Comparison of ENCODE assay signal across 24 cellular contexts in the genomic region with DNA sequence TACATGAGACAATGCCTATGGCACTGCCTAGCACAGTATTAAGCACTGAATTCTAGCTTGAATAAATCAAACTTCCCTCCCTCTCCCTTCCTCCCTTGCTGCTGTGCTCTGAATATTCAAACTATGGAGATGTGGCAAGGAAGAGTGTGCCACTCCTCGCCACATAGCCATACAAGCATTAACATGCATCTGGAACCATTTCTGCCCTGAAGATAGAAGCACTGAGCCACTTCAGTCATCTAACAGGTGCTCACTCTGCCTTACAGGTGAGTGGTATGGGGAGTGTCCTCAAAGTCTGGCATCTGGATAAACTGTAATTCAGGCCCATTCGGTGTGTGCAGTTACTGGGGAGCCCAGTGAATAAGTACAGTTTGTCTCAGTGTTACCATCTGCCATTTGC.
DNase-seq lines count a peak whose midpoint lies in the region; ATAC-seq, FAIRE-seq and TF ChIP-seq lines count a peak whose summit lies in the region.
"Had no signal": no experiment of that assay in that cellular context is flagged by ENCODE, and none has a peak within 500 bp of the region (broad histone marks: within the 10 kb centered on the region; RNA-seq: fewer than 3 reads in every experiment).

No MANE protein-coding gene starts in this region.

- H3K27ac Mint-ChIP-seq in astrocyte (ENCODE audit: unreplicated experiment): peak overlapping the region; percentile 8
- H3K27ac Mint-ChIP-seq in GM23338: no peak overlapping the region
- H3K27ac Mint-ChIP-seq: CD8-positive, alpha-beta T cell; T-helper 1 cell treated with Interleukin-12 subunit alpha and Interleukin-12 subunit beta and Interleukin-4 antibody, amounts not matched to agents 30 μg/mL and 1 μg/mL, for 36 hours had no signal

- H3K4me3 Mint-ChIP-seq in astrocyte (ENCODE audit: unreplicated experiment) (no peak overlapping the region), GM23338 (no peak overlapping the region)
- H3K4me3 Mint-ChIP-seq: CD8-positive, alpha-beta T cell; T-helper 1 cell treated with Interleukin-12 subunit alpha and Interleukin-12 subunit beta and Interleukin-4 antibody, amounts not matched to agents 30 μg/mL and 1 μg/mL, for 36 hours had no signal

- H3K36me3 ChIP-seq in astrocyte (ENCODE audit: insufficient read depth, low read length) (no peaks in the 10 kb centered on the region), mesenchymal stem cell (ENCODE audit: control insufficient read depth in 1 of 2, insufficient read depth in 2 of 2, low read depth in 1 of 2, low read length in 2 of 2) (peaks cover 0 to 6% of the 10 kb centered on the region in 2 experiments), Peyer's patch (no peaks in the 10 kb centered on the region), prostate gland (no peaks in the 10 kb centered on the region), GM23338 (ENCODE audit: insufficient read depth) (no peaks in the 10 kb centered on the region)

- no peak overlapping the region for H2BK15ac ChIP-seq in mesenchymal stem cell (ENCODE audit: low read depth, poor library complexity, severe bottlenecking)

- H4K8ac ChIP-seq in mesenchymal stem cell (ENCODE audit: low read length): no peak overlapping the region

- no peak overlapping the region for H3K18ac ChIP-seq in mesenchymal stem cell (ENCODE audit: low read depth in 1 of 2, low read length in 2 of 2)

- peak overlapping the region; percentile 4 to 59 for H2BK12ac ChIP-seq in mesenchymal stem cell (ENCODE audit: low read length in 2 of 2)

- H4K91ac ChIP-seq in mesenchymal stem cell (ENCODE audit: low read length): no peak overlapping the region

- H3K79me2 ChIP-seq in astrocyte (ENCODE audit: insufficient read depth, low read length): no peaks in the 10 kb centered on the region
- H3K79me2 ChIP-seq in GM23338 (replicated peaks; ENCODE audit: insufficient read depth): no peaks in the 10 kb centered on the region

- H3K4me3 ChIP-seq in astrocyte (ENCODE audit: insufficient read depth, low read depth, low read length) (no peak overlapping the region), mesenchymal stem cell (ENCODE audit: insufficient read depth in 1 of 2, low read depth in 1 of 2, low read length in 2 of 2) (no peak overlapping the region), Peyer's patch (no peak overlapping the region), prostate gland (no peak overlapping the region), GM23338 (no peak overlapping the region)
- H3K4me3 ChIP-seq: SK-N-MC had no signal

- no peaks in the 10 kb centered on the region for H3K9me2 ChIP-seq in GM23338 (ENCODE audit: insufficient read depth)

- no peak overlapping the region for H3K27ac ChIP-seq in astrocyte (ENCODE audit: low read depth, low read length)
- no peak overlapping the region for H3K27ac ChIP-seq in mesenchymal stem cell (ENCODE audit: low read length, poor library complexity, severe bottlenecking)
- no peak overlapping the region for H3K27ac ChIP-seq in Peyer's patch
- no peak overlapping the region for H3K27ac ChIP-seq in prostate gland
- H3K27ac ChIP-seq in GM23338 (ENCODE audit: low read depth): no peak overlapping the region
- H3K27ac ChIP-seq: C4-2B, RWPE1, SK-N-MC had no signal

- no peak overlapping the region for H3K4me2 ChIP-seq in astrocyte (ENCODE audit: low read length)
- H3K4me2 ChIP-seq in mesenchymal stem cell (ENCODE audit: low read length, poor library complexity, severe bottlenecking): no peak overlapping the region
- no peak overlapping the region for H3K4me2 ChIP-seq in GM23338

- H3K9me3 ChIP-seq in astrocyte (ENCODE audit: insufficient read depth, low read depth, low read length) (no peaks in the 10 kb centered on the region), mesenchymal stem cell (ENCODE audit: control insufficient read depth, low read length) (no peaks in the 10 kb centered on the region), Peyer's patch (no peaks in the 10 kb centered on the region), prostate gland (no peaks in the 10 kb centered on the region)
- H3K9me3 ChIP-seq: Caco-2 had no signal

- H3K14ac ChIP-seq in mesenchymal stem cell (ENCODE audit: low read length in 2 of 2): no peak overlapping the region

- H3K36me3 Mint-ChIP-seq in astrocyte (ENCODE audit: low read depth, unreplicated experiment) (no peaks in the 10 kb centered on the region), GM23338 (ENCODE audit: low read depth) (no peaks in the 10 kb centered on the region)
- H3K36me3 Mint-ChIP-seq: CD8-positive, alpha-beta T cell had no signal

- no peak overlapping the region for H2AFZ ChIP-seq in astrocyte (ENCODE audit: low read depth, low read length)
- H2AFZ ChIP-seq in mesenchymal stem cell (ENCODE audit: low read depth, low read length): no peak overlapping the region
- no peak overlapping the region; the same call in 1 of the 2 replicates for H2AFZ ChIP-seq in GM23338

- intact Hi-C loops in prostate gland (cut with DNase I): no loop called here

- no peaks in the 10 kb centered on the region for H3K9me3 Mint-ChIP-seq in astrocyte (ENCODE audit: unreplicated experiment)
- no peaks in the 10 kb centered on the region for H3K9me3 Mint-ChIP-seq in GM23338
- H3K9me3 Mint-ChIP-seq: CD8-positive, alpha-beta T cell; T-helper 1 cell treated with Interleukin-12 subunit alpha and Interleukin-12 subunit beta and Interleukin-4 antibody, amounts not matched to agents 30 μg/mL and 1 μg/mL, for 36 hours had no signal

- no peaks in the 10 kb centered on the region for H3F3A ChIP-seq in GM23338 (replicated peaks; ENCODE audit: low read depth)

- FAIRE-seq in GM12891 (lab: Jason Lieb, UNC) (peak; percentile 20), astrocyte (lab: Jason Lieb, UNC) (no peak)
- FAIRE-seq: GM12892, H54, HepG2 had no signal

- no peaks in the 10 kb centered on the region for H4K20me1 ChIP-seq in astrocyte (ENCODE audit: insufficient read depth, low read length)
- no peaks in the 10 kb centered on the region for H4K20me1 ChIP-seq in GM23338 (replicated peaks; ENCODE audit: insufficient read depth)

- H2AK5ac ChIP-seq in mesenchymal stem cell (ENCODE audit: low read length, severe bottlenecking): no peak overlapping the region

- DNase-seq in GM12891 (ENCODE audit: insufficient read length, low spot score) (no peak), NCI-H1105 treated with DMSO at 0.1 percent for 48 hours (lab: John Stamatoyannopoulos, UW) (peak; percentile 42), astrocyte (ENCODE audit: low read depth) (no peak), mesenchymal stem cell (no peak), Peyer's patch (no peak), prostate gland (ENCODE audit: low spot score) (no peak), GM23338 (ENCODE audit: low spot score) (no peak)
- DNase-seq: Caco-2; CD8-positive, alpha-beta T cell; GF-D8; Karpas-422; NCI-H1092; NCI-H2029 treated with DMSO at 0.1 percent for 48 hours; NCI-H524; NCI-H774; SIG-M5; SW 1271 had no signal

- H3K27me3 ChIP-seq in astrocyte (ENCODE audit: insufficient read depth, low read length) (no peaks in the 10 kb centered on the region), mesenchymal stem cell (ENCODE audit: control insufficient read depth in 1 of 2, insufficient read depth in 1 of 2, low read length in 2 of 2) (no peaks in the 10 kb centered on the region), Peyer's patch (no peaks in the 10 kb centered on the region), prostate gland (replicated peaks; ENCODE audit: insufficient read depth) (no peaks in the 10 kb centered on the region), GM23338 (ENCODE audit: insufficient read depth) (no peaks in the 10 kb centered on the region)

- H3K9ac ChIP-seq in astrocyte (ENCODE audit: low read length) (no peak overlapping the region), mesenchymal stem cell (ENCODE audit: low read length) (no peak overlapping the region)

- H3K27me3 Mint-ChIP-seq in astrocyte (ENCODE audit: low read depth, unreplicated experiment) (no peaks in the 10 kb centered on the region), GM23338 (ENCODE audit: insufficient read depth, low read depth, poor library complexity) (no peaks in the 10 kb centered on the region)

- no peaks in the 10 kb centered on the region for H3K79me1 ChIP-seq in mesenchymal stem cell (replicated peaks; ENCODE audit: low read length, poor library complexity, severe bottlenecking)

- ATAC-seq in GM23338: no peak
- ATAC-seq: CD8-positive, alpha-beta T cell; HepG2 had no signal

- H3K4me1 ChIP-seq in astrocyte (ENCODE audit: insufficient read depth, low read length) (peaks cover 13% of the 10 kb centered on the region), mesenchymal stem cell (ENCODE audit: control insufficient read depth, insufficient read depth, low read depth, low read length) (no peaks in the 10 kb centered on the region), Peyer's patch (no peaks in the 10 kb centered on the region), prostate gland (replicated peaks) (no peaks in the 10 kb centered on the region), GM23338 (ENCODE audit: insufficient read depth) (peaks cover 4% of the 10 kb centered on the region; the same call in 1 of the 2 replicates)
- H3K4me1 ChIP-seq: Caco-2 had no signal

- 100% methylated on average over 1 of the region's 2 CpGs for WGBS in mesenchymal stem cell
- 66% methylated on average over 2 of the region's 2 CpGs for WGBS in prostate gland

- TF ChIP-seq POLR2A in GM12891 (IDR thresholded peaks at IDR 0.05; ENCODE audit: low read depth, low read length): no peak
- TF ChIP-seq POLR2A in Peyer's patch (IDR thresholded peaks at IDR 0.05): no peak
- TF ChIP-seq POLR2A in prostate gland (IDR thresholded peaks at IDR 0.05): no peak

- no peak overlapping the region for H2BK5ac ChIP-seq in mesenchymal stem cell (ENCODE audit: low read depth, low read length, poor library complexity, severe bottlenecking)

- TF ChIP-seq CTCF in astrocyte (IDR thresholded peaks at IDR 0.05; ENCODE audit: insufficient read depth, low read depth, low read length): no peak
- no peak for TF ChIP-seq CTCF in Peyer's patch (IDR thresholded peaks at IDR 0.05)
- TF ChIP-seq CTCF in prostate gland (IDR thresholded peaks at IDR 0.05): no peak
- no peak for TF ChIP-seq CTCF in GM23338 (conservative IDR thresholded peaks at IDR 0.05; ENCODE audit: low read depth in 2 of 2)

- H3K4ac ChIP-seq in mesenchymal stem cell (ENCODE audit: low read depth in 1 of 2, low read length in 2 of 2): no peak overlapping the region

- no peak overlapping the region for H2BK120ac ChIP-seq in mesenchymal stem cell (ENCODE audit: low read depth, low read length)

- no peak overlapping the region for H3K23ac ChIP-seq in mesenchymal stem cell (ENCODE audit: low read length in 2 of 2)

- H3K4me1 Mint-ChIP-seq in astrocyte (ENCODE audit: low read depth, unreplicated experiment) (no peaks in the 10 kb centered on the region), GM23338 (peaks cover 8% of the 10 kb centered on the region)

TF ChIP-seq in GM12891, 5 proteins besides CTCF, POLR2A, EP300 and RAD21 (continues in another document):
- TF ChIP-seq SPI1 (IDR thresholded peaks at IDR 0.05; ENCODE audit: low read depth, low read length) (no peak), PAX5 (IDR thresholded peaks at IDR 0.05; ENCODE audit: insufficient read depth, low read length, severe bottlenecking) (no peak), TAF1 (IDR thresholded peaks at IDR 0.05; ENCODE audit: low read depth, low read length) (no peak)
